ENCODE assay signal across 33 cellular contexts in the genomic region with DNA sequence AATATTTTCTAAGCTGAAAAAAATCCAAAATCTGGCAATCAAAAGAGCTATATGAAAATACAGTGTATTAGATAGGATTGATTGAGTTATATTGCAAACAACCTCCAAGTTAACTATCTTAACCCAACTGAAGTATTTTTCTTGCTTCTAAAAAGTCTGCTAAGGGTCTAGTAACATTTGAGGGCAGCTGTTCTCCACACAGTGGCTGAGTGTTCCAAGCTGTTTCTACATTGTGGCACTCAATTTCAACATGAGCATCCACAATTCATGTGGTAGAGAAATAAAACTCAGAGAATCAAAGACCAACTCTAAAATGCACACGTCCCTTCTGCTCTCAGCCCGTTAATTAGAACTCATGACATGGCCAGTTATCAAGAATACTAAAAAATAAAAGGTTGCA.
"Had no signal": no experiment of that assay in that cellular context is flagged by ENCODE, and none has a peak within 500 bp of the region (broad histone marks: within the 10 kb centered on the region; RNA-seq: fewer than 3 reads in every experiment).

No MANE protein-coding gene starts in this region.

- DNase-seq: activated effector memory CD4-positive, alpha-beta T cell treated with anti-CD3 and anti-CD28 coated beads, Interleukin-2, amount 50 U/mL, for 16 hours; activated effector memory CD4-positive, alpha-beta T cell treated with Interleukin-2 at 50 U/mL for 16 hours; activated gamma-delta T cell; activated gamma-delta T cell treated with Interleukin-2 at 50 U/mL for 16 hours; activated naive CD4-positive, alpha-beta T cell; activated naive CD4-positive, alpha-beta T cell treated with anti-CD3 and anti-CD28 coated beads for 36 hours; activated naive CD4-positive, alpha-beta T cell treated with anti-CD3 and anti-CD28 coated beads, Interleukin-2, amount 10 ng/mL, durations not matched to agents 7 days and 5 days; activated naive CD4-positive, alpha-beta T cell treated with anti-CD3 and anti-CD28 coated beads, Interleukin-2, amount 50 U/mL, for 16 hours; activated naive CD4-positive, alpha-beta T cell treated with Interleukin-2 at 50 U/mL for 16 hours; activated naive CD8-positive, alpha-beta T cell treated with anti-CD3 and anti-CD28 coated beads for 36 hours; activated naive CD8-positive, alpha-beta T cell treated with anti-CD3 and anti-CD28 coated beads, Interleukin-2, amount 10 ng/mL, durations not matched to agents 7 days and 5 days; activated naive CD8-positive, alpha-beta T cell treated with anti-CD3 and anti-CD28 coated beads, Interleukin-2, amount 50 U/mL, for 24 hours; activated T-cell treated with anti-CD3 and anti-CD28 coated beads, Interleukin-2, amount 50 U/mL, for 24 hours; activated T-cell treated with anti-CD3 and anti-CD28 coated beads, Interleukin-2, amount 50 U/mL, for 4 hours; activated T-cell treated with anti-CD3 and anti-CD28 coated beads, Interleukin-2, amount 50 U/mL, for 48 hours; activated T-cell treated with anti-CD3 and anti-CD28 coated beads, Interleukin-2, amount 50 U/mL, for 72 hours; adrenal gland; amniotic stem cell; amygdala; anterior cingulate cortex; aorta; body of pancreas; brain microvascular endothelial cell; caudate nucleus; central memory CD4-positive, alpha-beta T cell; cerebellar nuclear complex had no signal

- H3K27me3 ChIP-seq: adrenal gland, ascending aorta, body of pancreas, brain microvascular endothelial cell, breast epithelium, cardiac muscle cell had no signal

- H3K27ac ChIP-seq: adrenal gland, ascending aorta, body of pancreas, brain microvascular endothelial cell, breast epithelium, cardiac muscle cell had no signal

- H3K36me3 ChIP-seq: adrenal gland, ascending aorta, brain microvascular endothelial cell, breast epithelium, cardiac muscle cell had no signal

- ATAC-seq: activated naive CD4-positive, alpha-beta T cell treated with anti-CD3 and anti-CD28 coated beads, Interleukin-2, amount 50 U/mL, for 72 hours; activated naive CD8-positive, alpha-beta T cell treated with anti-CD3 and anti-CD28 coated beads, Interleukin-2, amount 50 U/mL, for 24 hours; activated T-cell treated with anti-CD3 and anti-CD28 coated beads, Interleukin-2, amount 50 U/mL, for 4 hours; activated T-cell treated with anti-CD3 and anti-CD28 coated beads, Interleukin-2, amount 50 U/mL, for 72 hours; activated T-helper 17 cell treated with anti-CD3 and anti-CD28 coated beads, Interleukin-2, amount 50 U/mL, for 72 hours; body of pancreas had no signal

- H3K4me3 ChIP-seq: adrenal gland, ascending aorta, body of pancreas, breast epithelium, cardiac muscle cell had no signal

- H3K9me3 ChIP-seq: adrenal gland, ascending aorta, body of pancreas, breast epithelium had no signal

- FAIRE-seq: astrocyte, bronchial epithelial cell had no signal

- H3K4me1 ChIP-seq: body of pancreas, breast epithelium had no signal
